Comparison of ENCODE assay signal across 5 cellular contexts in genomic region chr4:131723069-131723468, GRCh38.
DNase-seq lines count a peak whose midpoint lies in the region; ATAC-seq, FAIRE-seq and TF ChIP-seq lines count a peak whose summit lies in the region.
"Not testable (repeated sequence)": the region's sequence is repeated elsewhere in the genome, so short reads cannot be mapped to it uniquely, and the experiment has no call there.

No MANE protein-coding gene starts in this region.

- not testable (repeated sequence) for H3K36me3 Mint-ChIP-seq in endothelial cell (ENCODE audit: low read depth, unreplicated experiment)

- not testable (repeated sequence) for H3K27me3 ChIP-seq in H7 (ENCODE audit: control insufficient read depth, insufficient read depth, low read length); spleen (replicated peaks in 1 of 7)

- H3K4me3 ChIP-seq in H7 (ENCODE audit: insufficient read depth, low read depth, low read length); kidney (ENCODE audit: low read length in 2 of 2); spleen: not testable (repeated sequence)

- not testable (repeated sequence) for H3K4me1 Mint-ChIP-seq in endothelial cell (ENCODE audit: unreplicated experiment)

- H3K36me3 ChIP-seq in H7 (replicated peaks; ENCODE audit: control insufficient read depth, insufficient read depth, low read length); kidney (ENCODE audit: control insufficient read depth in 1 of 2, insufficient read depth in 2 of 2, low read length in 2 of 2); spleen: not testable (repeated sequence)

- TF ChIP-seq CTCF in endothelial cell (IDR thresholded peaks at IDR 0.05; ENCODE audit: unreplicated experiment); kidney (IDR thresholded peaks at IDR 0.05; ENCODE audit: borderline replicate concordance, extremely low read depth, insufficient read depth); spleen (IDR thresholded peaks at IDR 0.05 in 8 of 11, conservative IDR thresholded peaks at IDR 0.05 in 3 of 11): not testable (repeated sequence)

- intact Hi-C loops in Right ventricle myocardium inferior (cut with DNase I); kidney (cut with DNase I); spleen (cut with DNase I; ENCODE audit: low total_unique reads): not testable (repeated sequence)

- H3K4me3 Mint-ChIP-seq in endothelial cell (ENCODE audit: unreplicated experiment) = peak overlapping the region; percentile 53

- peak overlapping the region; percentile 1 for H3K27ac Mint-ChIP-seq in endothelial cell (ENCODE audit: unreplicated experiment)

- not testable (repeated sequence) for H3K9me3 ChIP-seq in kidney (ENCODE audit: control insufficient read depth in 1 of 2, low read length in 2 of 2); spleen

- WGBS in spleen, 5 donors = 91 to 97% (median 97%) methylated on average over 14 to 18 of the region's 24 CpGs

- not testable (repeated sequence) for FAIRE-seq in kidney (lab: Jason Lieb, UNC)

- TF ChIP-seq POLR2A in spleen (IDR thresholded peaks at IDR 0.05) = not testable (repeated sequence)

- not testable (repeated sequence) for ATAC-seq in Right ventricle myocardium inferior

- H3K9me3 Mint-ChIP-seq in endothelial cell (ENCODE audit: unreplicated experiment) = not testable (repeated sequence)

- not testable (repeated sequence) for H3K4me1 ChIP-seq in kidney (ENCODE audit: control insufficient read depth in 1 of 2, insufficient read depth in 1 of 2, low read depth in 1 of 2, low read length in 2 of 2); spleen

- H3K27ac ChIP-seq in kidney (ENCODE audit: low read depth in 2 of 2, low read length in 2 of 2); spleen: not testable (repeated sequence)

- DNase-seq in H7 = peak; percentile 2
- DNase-seq in endothelial cell (ENCODE audit: low spot score) = not testable (repeated sequence)
- DNase-seq in Right ventricle myocardium inferior (ENCODE audit: missing footprints) = peak; percentile 23
- peak; percentile 29 for DNase-seq in kidney
- DNase-seq in spleen = peak; percentile 50

- not testable (repeated sequence) for H3K9ac ChIP-seq in kidney (ENCODE audit: low read length in 2 of 2)

- H3K27me3 Mint-ChIP-seq in endothelial cell (ENCODE audit: unreplicated experiment) = not testable (repeated sequence)
